Comparison of ENCODE assay signal across 37 cellular contexts in the genomic region with DNA sequence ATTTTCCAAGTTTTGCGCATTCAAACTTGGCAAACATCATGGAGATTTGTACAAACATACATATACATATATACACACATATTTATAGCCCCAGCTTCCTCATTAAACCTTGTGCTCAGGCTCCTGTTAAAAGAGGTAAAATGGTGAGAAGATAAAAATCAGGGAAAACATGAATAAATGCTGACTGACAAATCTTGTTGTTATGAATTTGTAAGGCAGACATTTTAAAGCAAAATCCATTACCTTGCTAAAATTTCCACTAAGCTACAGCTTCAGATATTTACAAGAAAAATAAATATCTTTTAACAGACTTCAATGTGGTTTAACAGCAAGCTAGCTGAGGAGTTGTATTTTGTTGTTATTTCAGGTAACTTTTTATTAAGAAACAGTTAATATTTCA.
"Had no signal": no experiment of that assay in that cellular context is flagged by ENCODE, and none has a peak within 500 bp of the region (broad histone marks: within the 10 kb centered on the region; RNA-seq: fewer than 3 reads in every experiment).

No MANE protein-coding gene starts in this region.

- H3K27ac ChIP-seq: adrenal gland, body of pancreas, PC-9 had no signal

- H3K4me1 Mint-ChIP-seq: activated B cell treated with CpG ODN at 0.5 μM for 24 hours had no signal

- H3K4me1 ChIP-seq: adrenal gland, body of pancreas had no signal

- H3K4me3 Mint-ChIP-seq: activated B cell treated with CpG ODN at 0.5 μM for 24 hours; activated CD4-positive, alpha-beta memory T cell treated with anti-CD3 and anti-CD28 coated beads for 36 hours; activated naive CD4-positive, alpha-beta T cell treated with anti-CD3 and anti-CD28 coated beads for 36 hours; activated T-cell treated with anti-CD3 and anti-CD28 coated beads, Interleukin-2, amount 50 U/mL, for 4 hours; activated T-helper 1 cell treated with anti-CD3 and anti-CD28 coated beads, Interleukin-12 subunit alpha, Interleukin-12 subunit beta, Interleukin-2, Interleukin-4 antibody, amounts not matched to agents 30 ng/mL and 10 ng/mL and 1 ng/mL, durations not matched to agents 14 hours and 24 hours and 36 hours had no signal

- DNase-seq: activated B cell treated with CpG ODN at 0.5 μM for 24 hours; activated CD4-positive, alpha-beta memory T cell treated with anti-CD3 and anti-CD28 coated beads for 36 hours; activated CD4-positive, alpha-beta T cell treated with anti-CD3 and anti-CD28 coated beads for 4 hours; activated CD4-positive, alpha-beta T cell treated with anti-CD3 and anti-CD28 coated beads, Interleukin-2, amount 50 U/mL, for 1 hour; activated CD4-positive, CD25-positive, alpha-beta regulatory T cell treated with anti-CD3 and anti-CD28 coated beads, Interleukin-2, amount 50 U/mL, for 72 hours; activated CD8-positive, alpha-beta memory T cell treated with anti-CD3 and anti-CD28 coated beads, Interleukin-2, amount 50 U/mL, for 4 hours; activated gamma-delta T cell treated with Interleukin-2 at 50 U/mL for 16 hours; activated naive CD4-positive, alpha-beta T cell treated with anti-CD3 and anti-CD28 coated beads for 36 hours; activated T-cell treated with anti-CD3 and anti-CD28 coated beads for 4 hours; activated T-cell treated with anti-CD3 and anti-CD28 coated beads, Interleukin-2, amount 50 U/mL, for 4 hours; adrenal gland; body of pancreas; caudate nucleus; cerebellar nuclear complex; MM.1S; MV-4-11; NCI-H1092; NCI-H146; NCI-H187; NCI-H2029 treated with DMSO at 0.1 percent for 48 hours; NCI-H2107; NCI-H2171; NCI-H510A; NCI-H526; NCI-H748 treated with DMSO at 0.1 percent for 48 hours; NK-92 treated with Interleukin-12 subunit alpha and Interleukin-12 subunit beta, amount 100 ng/mL, for 24 hours; PC-9; Right ventricle myocardium superior; SW 1271; T-helper 1 cell; T-helper 2 cell; T-helper 9 cell had no signal

- H3K4me3 ChIP-seq: adrenal gland, body of pancreas, PC-9 had no signal

- H3K4me2 ChIP-seq: PC-9 had no signal

- H3K9me3 ChIP-seq: adrenal gland, body of pancreas had no signal

- H3K27ac Mint-ChIP-seq: activated B cell treated with CpG ODN at 0.5 μM for 24 hours; activated CD4-positive, alpha-beta memory T cell treated with anti-CD3 and anti-CD28 coated beads for 36 hours; activated naive CD4-positive, alpha-beta T cell treated with anti-CD3 and anti-CD28 coated beads for 36 hours; activated naive CD4-positive, alpha-beta T cell treated with anti-CD3 and anti-CD28 coated beads, Interleukin-2, amount 50 U/mL, for 72 hours; activated T-helper 1 cell treated with anti-CD3 and anti-CD28 coated beads, Interleukin-12 subunit alpha, Interleukin-12 subunit beta, Interleukin-2, Interleukin-4 antibody, amounts not matched to agents 30 ng/mL and 10 ng/mL and 1 ng/mL, durations not matched to agents 14 hours and 24 hours and 36 hours had no signal

- H2AFZ ChIP-seq: PC-9 had no signal

- H3K27me3 ChIP-seq: adrenal gland, body of pancreas had no signal

- ATAC-seq: activated naive CD4-positive, alpha-beta T cell treated with anti-CD3 and anti-CD28 coated beads, Interleukin-2, amount 50 U/mL, for 72 hours; activated T-cell treated with anti-CD3 and anti-CD28 coated beads, Interleukin-2, amount 50 U/mL, for 4 hours; body of pancreas had no signal

- FAIRE-seq: astrocyte, bronchial epithelial cell, TTC549 had no signal

- H3K9me3 Mint-ChIP-seq: activated B cell treated with CpG ODN at 0.5 μM for 24 hours; activated CD4-positive, alpha-beta memory T cell treated with anti-CD3 and anti-CD28 coated beads for 36 hours; activated naive CD4-positive, alpha-beta T cell treated with anti-CD3 and anti-CD28 coated beads for 36 hours; activated naive CD4-positive, alpha-beta T cell treated with anti-CD3 and anti-CD28 coated beads, Interleukin-2, amount 50 U/mL, for 72 hours; activated T-cell treated with anti-CD3 and anti-CD28 coated beads, Interleukin-2, amount 50 U/mL, for 4 hours; activated T-helper 1 cell treated with anti-CD3 and anti-CD28 coated beads, Interleukin-12 subunit alpha, Interleukin-12 subunit beta, Interleukin-2, Interleukin-4 antibody, amounts not matched to agents 30 ng/mL and 10 ng/mL and 1 ng/mL, durations not matched to agents 14 hours and 24 hours and 36 hours had no signal

- H3K27me3 Mint-ChIP-seq: activated B cell treated with CpG ODN at 0.5 μM for 24 hours; activated CD4-positive, alpha-beta memory T cell treated with anti-CD3 and anti-CD28 coated beads for 36 hours had no signal

- H3K36me3 ChIP-seq: adrenal gland had no signal
